20 cellular contexts compared by ENCODE assay signal in genomic region chr5:3010953-3011763, GRCh38.
DNase-seq lines count a peak whose midpoint lies in the region; ATAC-seq and TF ChIP-seq lines count a peak whose summit lies in the region.
"Had no signal": no experiment of that assay in that cellular context is flagged by ENCODE, and none has a peak within 500 bp of the region (broad histone marks: within the 10 kb centered on the region; RNA-seq: fewer than 3 reads in every experiment).

No MANE protein-coding gene starts in this region.

- H3K4me1 Mint-ChIP-seq in activated CD8-positive, alpha-beta memory T cell treated with anti-CD3 and anti-CD28 coated beads, Interleukin-2, amount 10 ng/mL, durations not matched to agents 7 days and 5 days, result no peaks in the 10 kb centered on the region
- H3K4me1 Mint-ChIP-seq in MCF 10A (ENCODE audit: insufficient read depth, unreplicated experiment) (peaks cover 12% of the 10 kb centered on the region), type B pancreatic cell (ENCODE audit: unreplicated experiment) (no peaks in the 10 kb centered on the region)
- H3K4me1 Mint-ChIP-seq: CD4-positive, alpha-beta memory T cell had no signal

- H3K9me3 Mint-ChIP-seq in activated CD8-positive, alpha-beta memory T cell treated with anti-CD3 and anti-CD28 coated beads, Interleukin-2, amount 10 ng/mL, durations not matched to agents 7 days and 5 days (ENCODE audit: low read depth), result peaks cover 2% of the 10 kb centered on the region
- no peaks in the 10 kb centered on the region for H3K9me3 Mint-ChIP-seq in MCF 10A (ENCODE audit: unreplicated experiment)
- H3K9me3 Mint-ChIP-seq in type B pancreatic cell, result no peaks in the 10 kb centered on the region

- peak; percentile 14 for DNase-seq in activated CD8-positive, alpha-beta memory T cell treated with anti-CD3 and anti-CD28 coated beads, Interleukin-2, amount 10 ng/mL, durations not matched to agents 7 days and 5 days
- DNase-seq in activated CD8-positive, alpha-beta memory T cell treated with anti-CD3 and anti-CD28 coated beads, Interleukin-2, amount 50 U/mL, for 48 hours, result no peak
- DNase-seq in MCF 10A (ENCODE audit: unreplicated experiment) (no peak), islet precursor cell (peak; percentile 37), type B pancreatic cell (ENCODE audit: extremely low spot score, unreplicated experiment) (peak; percentile 36), Kasumi-1 (lab: John Stamatoyannopoulos, UW) (no peak), NCI-H2081 (lab: John Stamatoyannopoulos, UW) (no peak)
- DNase-seq: ACHN; Caco-2; CD4-positive, alpha-beta memory T cell; GDM1; GM23248; NCI-H1092 treated with DMSO at 0.1 percent for 48 hours; NCI-H146; NCI-H2081 treated with DMSO at 0.1 percent for 48 hours; NCI-H2171 treated with DMSO at 0.1 percent for 48 hours; NCI-H524 treated with DMSO at 0.1 percent for 48 hours; NCI-H82; SHP77 treated with DMSO at 0.1 percent for 48 hours had no signal

- no peak overlapping the region for H3K27ac Mint-ChIP-seq in activated CD8-positive, alpha-beta memory T cell treated with anti-CD3 and anti-CD28 coated beads, Interleukin-2, amount 10 ng/mL, durations not matched to agents 7 days and 5 days
- H3K27ac Mint-ChIP-seq in MCF 10A (ENCODE audit: low read depth, unreplicated experiment) (peak overlapping the region; percentile 55), type B pancreatic cell (no peak overlapping the region)
- H3K27ac Mint-ChIP-seq: CD4-positive, alpha-beta memory T cell had no signal

- H3K4me3 Mint-ChIP-seq in activated CD8-positive, alpha-beta memory T cell treated with anti-CD3 and anti-CD28 coated beads, Interleukin-2, amount 10 ng/mL, durations not matched to agents 7 days and 5 days, result no peak overlapping the region
- H3K4me3 Mint-ChIP-seq in MCF 10A (ENCODE audit: unreplicated experiment) (no peak overlapping the region), type B pancreatic cell (no peak overlapping the region)
- H3K4me3 Mint-ChIP-seq: CD4-positive, alpha-beta memory T cell had no signal

- intact Hi-C loops in MCF 10A (cut with micrococcal nuclease), result no loop called here

- H3K27me3 Mint-ChIP-seq in activated CD8-positive, alpha-beta memory T cell treated with anti-CD3 and anti-CD28 coated beads, Interleukin-2, amount 10 ng/mL, durations not matched to agents 7 days and 5 days, result no peaks in the 10 kb centered on the region
- H3K27me3 Mint-ChIP-seq in MCF 10A (ENCODE audit: insufficient read depth, unreplicated experiment) (no peaks in the 10 kb centered on the region), type B pancreatic cell (no peaks in the 10 kb centered on the region)
- H3K27me3 Mint-ChIP-seq: CD4-positive, alpha-beta memory T cell had no signal

- no peak for TF ChIP-seq CTCF in MCF 10A (IDR thresholded peaks at IDR 0.05; ENCODE audit: unreplicated experiment)
- no peak for TF ChIP-seq CTCF in type B pancreatic cell (conservative IDR thresholded peaks at IDR 0.05)

- no TSS peak for BruUV-seq in MCF 10A (replicated peaks; lab: Mats Ljungman, UMichigan)

- CTCF ChIA-PET in activated CD8-positive, alpha-beta memory T cell treated with anti-CD3 and anti-CD28 coated beads, Interleukin-2, amount 10 ng/mL, durations not matched to agents 7 days and 5 days (lab: Charles Lee), result no interaction called here
- CTCF ChIA-PET in MCF 10A (lab: Yijun Ruan, JAX), result no interaction called here

- H3K36me3 Mint-ChIP-seq in activated CD8-positive, alpha-beta memory T cell treated with anti-CD3 and anti-CD28 coated beads, Interleukin-2, amount 10 ng/mL, durations not matched to agents 7 days and 5 days, result no peaks in the 10 kb centered on the region
- H3K36me3 Mint-ChIP-seq in MCF 10A (ENCODE audit: insufficient read depth, unreplicated experiment), result no peaks in the 10 kb centered on the region
- H3K36me3 Mint-ChIP-seq in type B pancreatic cell, result no peaks in the 10 kb centered on the region
- H3K36me3 Mint-ChIP-seq: CD4-positive, alpha-beta memory T cell had no signal

- POLR2A ChIA-PET in MCF 10A (lab: Yijun Ruan, JAX), result interaction anchor here (0.6 to 1.0 kb wide), 3 partner anchors 146 to 572 kb away, joined by 3 read pairs; no protein-coding TSS in a partner anchor

- no peak for ATAC-seq in activated CD8-positive, alpha-beta memory T cell treated with anti-CD3 and anti-CD28 coated beads, Interleukin-2, amount 10 ng/mL, durations not matched to agents 7 days and 5 days
- ATAC-seq in HG03469 (IDR thresholded peaks at IDR 0.05; ENCODE audit: unreplicated experiment), result no peak

Comparison
In these comparisons a context has a peak if more than half of its experiments do, and no peak if none do; other contexts are left out.
1. DNase-seq: peak in activated CD8-positive, alpha-beta memory T cell treated with anti-CD3 and anti-CD28 coated beads, Interleukin-2, amount 10 ng/mL, durations not matched to agents 7 days and 5 days (single experiment), islet precursor cell (single experiment) and type B pancreatic cell (single experiment); none in activated CD8-positive, alpha-beta memory T cell treated with anti-CD3 and anti-CD28 coated beads, Interleukin-2, amount 50 U/mL, for 48 hours (single experiment), MCF 10A (single experiment), Kasumi-1 (0 of 2) and NCI-H2081 (0 of 2).